ENCODE assay signal across 22 cellular contexts in the genomic region with DNA sequence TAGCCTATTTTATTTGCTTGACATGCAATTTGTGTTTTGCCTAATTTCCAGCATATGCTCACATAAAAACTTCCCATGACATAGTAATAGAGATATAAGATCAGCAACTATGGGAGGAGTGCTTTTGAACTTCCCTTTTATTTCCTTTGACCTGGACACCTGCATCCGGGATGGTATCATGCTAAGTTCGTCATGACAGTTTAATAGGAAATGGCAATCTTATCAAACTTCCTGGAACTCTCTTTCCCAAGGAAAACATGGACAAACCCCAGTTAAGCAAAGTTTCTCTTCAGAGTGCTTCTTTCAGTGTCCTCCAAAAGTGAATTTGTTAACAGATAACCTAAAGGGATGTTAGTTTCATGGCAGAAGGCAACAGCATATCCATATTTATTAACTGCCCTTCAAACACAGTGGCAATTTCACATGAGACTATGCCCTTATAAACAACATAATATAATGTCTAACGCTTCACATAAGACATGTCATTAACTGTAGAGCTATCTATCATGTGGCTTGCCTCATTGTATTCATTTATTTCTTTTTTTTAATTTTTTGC.
"Had no signal": no experiment of that assay in that cellular context is flagged by ENCODE, and none has a peak within 500 bp of the region (broad histone marks: within the 10 kb centered on the region; RNA-seq: fewer than 3 reads in every experiment).

No MANE protein-coding gene starts in this region.

- DNase-seq: activated CD4-positive, alpha-beta T cell treated with anti-CD3 and anti-CD28 coated beads, Interleukin-2, amount 50 U/mL, for 48 hours; activated CD8-positive, alpha-beta memory T cell treated with anti-CD3 and anti-CD28 coated beads, Interleukin-2, amount 10 ng/mL, durations not matched to agents 7 days and 5 days; activated effector memory CD4-positive, alpha-beta T cell treated with Interleukin-2 at 50 U/mL for 16 hours; activated naive CD4-positive, alpha-beta T cell treated with anti-CD3 and anti-CD28 coated beads, Interleukin-2, amount 50 U/mL, for 16 hours; activated T-cell treated with anti-CD3 and anti-CD28 coated beads, Interleukin-2, amount 50 U/mL, for 1 hour; adrenal gland; caudate nucleus; effector CD4-positive, alpha-beta T cell; left lung; mesenchymal stem cell; natural killer cell; posterior cingulate gyrus; T-helper 1 cell; T1000; WERI-Rb-1 had no signal

- H3K4me1 ChIP-seq: adrenal gland, left lung had no signal

- FAIRE-seq: colon, keratinocyte had no signal

- H3K27me3 ChIP-seq: adrenal gland, hepatocyte, left lung, neutrophil, suprapubic skin had no signal

- ATAC-seq: activated CD8-positive, alpha-beta memory T cell treated with anti-CD3 and anti-CD28 coated beads, Interleukin-2, amount 10 ng/mL, durations not matched to agents 7 days and 5 days; left lung; natural killer cell had no signal

- H3K4me3 ChIP-seq: adrenal gland, hepatocyte, left lung, skin epidermis, suprapubic skin had no signal

- H3K36me3 ChIP-seq: adrenal gland, left lung, neutrophil, suprapubic skin, WERI-Rb-1 had no signal

- H3K9me3 ChIP-seq: adrenal gland, left lung, neutrophil, suprapubic skin had no signal

- H3K27ac ChIP-seq: epithelial cell of prostate, hepatocyte, left lung, neutrophil, skin epidermis, suprapubic skin, WERI-Rb-1 had no signal
